ENCODE assay signal across 2 cellular contexts in the genomic region with DNA sequence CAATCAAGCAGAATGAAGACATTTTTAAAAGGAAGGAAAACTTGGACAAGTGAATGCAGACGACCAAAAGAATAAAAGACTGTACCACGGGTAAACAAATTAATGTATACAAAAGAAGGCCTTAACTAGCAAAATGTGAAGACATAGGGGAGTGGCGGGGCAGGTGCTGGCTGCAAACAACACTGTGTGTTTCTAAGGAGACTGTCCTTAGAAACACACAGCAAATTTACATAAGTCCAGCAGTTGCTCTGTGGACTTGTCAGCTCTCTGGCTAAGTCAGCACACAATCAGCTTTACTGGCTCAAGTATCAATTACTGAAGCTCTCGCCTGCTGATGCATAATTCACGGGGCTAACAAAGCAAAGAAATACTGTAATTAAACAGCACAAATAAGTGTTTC.
TF ChIP-seq lines count a peak whose summit lies in the region.

No MANE protein-coding gene starts in this region.

TF ChIP-seq in IMR-90, 13 proteins besides CTCF, POLR2A, EP300 and RAD21:
- TF ChIP-seq NFE2L2 (IDR thresholded peaks at IDR 0.05; ENCODE audit: low read depth, low read length) (no peak), BHLHE40 (IDR thresholded peaks at IDR 0.05; ENCODE audit: low read depth, low read length) (no peak), FOS (IDR thresholded peaks at IDR 0.05; ENCODE audit: low read depth, low read length) (no peak), RCOR1 (IDR thresholded peaks at IDR 0.05; ENCODE audit: insufficient replicate concordance, low read length) (no peak), SMC3 (IDR thresholded peaks at IDR 0.05; ENCODE audit: low read depth, low read length) (no peak), MXI1 (IDR thresholded peaks at IDR 0.05; ENCODE audit: borderline replicate concordance, low read depth, low read length) (no peak), RFX5 (IDR thresholded peaks at IDR 0.05; ENCODE audit: low read depth, low read length) (no peak), MAFK (IDR thresholded peaks at IDR 0.05; ENCODE audit: low read depth, low read length) (no peak), MAZ (IDR thresholded peaks at IDR 0.05; ENCODE audit: borderline replicate concordance, low read depth, low read length) (no peak)
- TF ChIP-seq, protein P1, sequence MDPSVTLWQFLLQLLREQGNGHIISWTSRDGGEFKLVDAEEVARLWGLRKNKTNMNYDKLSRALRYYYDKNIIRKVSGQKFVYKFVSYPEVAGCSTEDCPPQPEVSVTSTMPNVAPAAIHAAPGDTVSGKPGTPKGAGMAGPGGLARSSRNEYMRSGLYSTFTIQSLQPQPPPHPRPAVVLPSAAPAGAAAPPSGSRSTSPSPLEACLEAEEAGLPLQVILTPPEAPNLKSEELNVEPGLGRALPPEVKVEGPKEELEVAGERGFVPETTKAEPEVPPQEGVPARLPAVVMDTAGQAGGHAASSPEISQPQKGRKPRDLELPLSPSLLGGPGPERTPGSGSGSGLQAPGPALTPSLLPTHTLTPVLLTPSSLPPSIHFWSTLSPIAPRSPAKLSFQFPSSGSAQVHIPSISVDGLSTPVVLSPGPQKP (IDR thresholded peaks at IDR 0.05; ENCODE audit: borderline replicate concordance, low read depth, low read length): no peak

TF ChIP-seq in H1, 55 proteins besides CTCF, POLR2A, EP300 and RAD21:
- TF ChIP-seq SP1 (IDR thresholded peaks at IDR 0.05; ENCODE audit: low read depth, low read length) (no peak), CHD1 (IDR thresholded peaks at IDR 0.05; ENCODE audit: low read depth, low read length) (no peak), RXRA (IDR thresholded peaks at IDR 0.05; ENCODE audit: insufficient read depth, low read depth, low read length) (no peak), POLR2AphosphoS5 (IDR thresholded peaks at IDR 0.05; ENCODE audit: low read depth, low read length) (no peak), KDM5A (IDR thresholded peaks at IDR 0.05; ENCODE audit: low read length) (no peak), SUZ12 (IDR thresholded peaks at IDR 0.05; ENCODE audit: low read length) (no peak), CREB1 (IDR thresholded peaks at IDR 0.05) (no peak), SIRT6 (IDR thresholded peaks at IDR 0.05; ENCODE audit: low read length) (no peak), CHD2 (IDR thresholded peaks at IDR 0.05; ENCODE audit: low read length) (no peak), NRF1 (IDR thresholded peaks at IDR 0.05; ENCODE audit: low read depth, low read length) (no peak), CBX5 (IDR thresholded peaks at IDR 0.05; ENCODE audit: low read depth, low read length) (no peak)
